ENCODE assay signal across 1 cellular context in genomic region chr7:141737836-141738591, GRCh38.
TF ChIP-seq lines count a peak whose summit lies in the region.

Gene SSBP1 (plus strand): TSS chr7:141738358. CDS start chr7:141739167, 809 bp downstream.

TF ChIP-seq in HepG2, 621 proteins besides CTCF, POLR2A, EP300 and RAD21 (continued from another document and continues in another):
- peak; percentile 72 for TF ChIP-seq PPARG (CRISPR knock-in tag; conservative IDR thresholded peaks at IDR 0.05)
- no peak for TF ChIP-seq TBP (CRISPR knock-in tag; IDR thresholded peaks at IDR 0.05)
- TF ChIP-seq ZNF597 (CRISPR knock-in tag; IDR thresholded peaks at IDR 0.05): no peak
- TF ChIP-seq NONO (IDR thresholded peaks at IDR 0.05): no peak
- TF ChIP-seq NONO (CRISPR knock-in tag; conservative IDR thresholded peaks at IDR 0.05): peak; percentile 96
- peak; percentile 99 for TF ChIP-seq PHF20 (CRISPR knock-in tag; IDR thresholded peaks at IDR 0.05)
- peak; percentile 100 for TF ChIP-seq IRF2 (CRISPR knock-in tag; IDR thresholded peaks at IDR 0.05)
- TF ChIP-seq TRAFD1 (CRISPR knock-in tag; IDR thresholded peaks at IDR 0.05; ENCODE audit: borderline replicate concordance): no peak
- TF ChIP-seq ZNF614 (CRISPR knock-in tag; IDR thresholded peaks at IDR 0.05; ENCODE audit: borderline replicate concordance): peak; percentile 89; the same call in 1 of the 2 replicates
- TF ChIP-seq SMAD9 (CRISPR knock-in tag; IDR thresholded peaks at IDR 0.05): no peak
- peak; percentile 89 for TF ChIP-seq ZXDC (CRISPR knock-in tag; IDR thresholded peaks at IDR 0.05)
- no peak; the same call in 1 of the 2 replicates for TF ChIP-seq ZNF609 (CRISPR knock-in tag; IDR thresholded peaks at IDR 0.05; ENCODE audit: borderline replicate concordance)
- TF ChIP-seq MIER3 (CRISPR knock-in tag; IDR thresholded peaks at IDR 0.05; ENCODE audit: borderline replicate concordance): peak; percentile 94; the same call in 1 of the 2 replicates
- TF ChIP-seq SETDB1 (CRISPR knock-in tag; IDR thresholded peaks at IDR 0.05; ENCODE audit: borderline replicate concordance): no peak
- 0 out of 2 replicates have a peak, but pooled peaks have one; percentile 28 for TF ChIP-seq HMG20B (CRISPR knock-in tag; conservative IDR thresholded peaks at IDR 0.05)
- 0 out of 2 replicates have a peak, but pooled peaks have one; percentile 51 for TF ChIP-seq GFI1 (CRISPR knock-in tag; IDR thresholded peaks at IDR 0.05; ENCODE audit: borderline replicate concordance)
- TF ChIP-seq KLF16 (CRISPR knock-in tag; IDR thresholded peaks at IDR 0.05): peak in 1 of 2 experiments; percentile 99; a peak in 2 of 4 replicates
- TF ChIP-seq FOXO1 (CRISPR knock-in tag; IDR thresholded peaks at IDR 0.05): peak; percentile 35; the same call in 1 of the 2 replicates
- TF ChIP-seq GMEB2 (CRISPR knock-in tag; IDR thresholded peaks at IDR 0.05; ENCODE audit: low read depth): peak; percentile 86
- TF ChIP-seq ETV5 (CRISPR knock-in tag; IDR thresholded peaks at IDR 0.05; ENCODE audit: borderline replicate concordance): peak; percentile 80
- TF ChIP-seq DZIP1 (CRISPR knock-in tag; IDR thresholded peaks at IDR 0.05): no peak
- TF ChIP-seq ZNF800 (CRISPR knock-in tag; IDR thresholded peaks at IDR 0.05): peak; percentile 62; the same call in 1 of the 2 replicates
- TF ChIP-seq ATF1 (CRISPR knock-in tag; IDR thresholded peaks at IDR 0.05): peak; percentile 94
- TF ChIP-seq ZSCAN22 (CRISPR knock-in tag; IDR thresholded peaks at IDR 0.05): 0 out of 2 replicates have a peak, but pooled peaks have one; percentile 68
- TF ChIP-seq ZNF580 (CRISPR knock-in tag; IDR thresholded peaks at IDR 0.05; ENCODE audit: borderline replicate concordance, low read depth): peak; percentile 92
- no peak for TF ChIP-seq ZNF414 (CRISPR knock-in tag; IDR thresholded peaks at IDR 0.05)
